ENCODE assay signal across 15 cellular contexts in the genomic region with DNA sequence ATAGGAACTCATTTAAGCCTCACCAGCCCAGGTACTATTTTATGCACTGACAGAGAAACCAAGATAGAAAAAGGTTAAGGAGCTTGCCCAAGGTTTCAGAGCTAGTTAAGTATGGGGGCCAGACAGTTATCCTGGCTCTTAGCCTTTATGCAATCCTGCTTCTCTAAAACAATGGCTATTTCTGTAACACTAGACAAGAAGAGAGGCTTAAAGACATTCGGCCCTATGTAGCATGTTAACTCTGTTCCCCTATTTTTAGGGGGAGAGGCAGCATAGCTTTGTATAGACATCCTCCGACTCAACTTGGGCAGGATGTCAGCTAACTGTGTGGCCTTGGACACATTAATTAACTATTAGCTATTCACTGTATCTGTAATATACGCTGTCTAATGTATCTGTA. TPM values are rescaled to one million over a fixed set of nuclear protein-coding genes. Genes with fewer than 3 reads are reported as not detected.
DNase-seq lines count a peak whose midpoint lies in the region; ATAC-seq and TF ChIP-seq lines count a peak whose summit lies in the region.
"Had no signal": no experiment of that assay in that cellular context is flagged by ENCODE, and none has a peak within 500 bp of the region (broad histone marks: within the 10 kb centered on the region; RNA-seq: fewer than 3 reads in every experiment).

No MANE protein-coding gene starts in this region.

- H3K9me3 Mint-ChIP-seq in activated T-helper 17 cell treated with anti-CD3 and anti-CD28 coated beads, Interleukin-2, amount 50 U/mL, for 72 hours: no peaks in the 10 kb centered on the region
- H3K9me3 Mint-ChIP-seq: CD4-positive, alpha-beta memory T cell; memory B cell had no signal

- no peaks in the 10 kb centered on the region for H3K9me2 ChIP-seq in SK-N-SH

- no peak overlapping the region for H3K4me3 Mint-ChIP-seq in activated T-helper 17 cell treated with anti-CD3 and anti-CD28 coated beads, Interleukin-2, amount 50 U/mL, for 72 hours
- H3K4me3 Mint-ChIP-seq: CD4-positive, alpha-beta memory T cell; memory B cell had no signal

- H3K36me3 Mint-ChIP-seq in activated T-helper 17 cell treated with anti-CD3 and anti-CD28 coated beads, Interleukin-2, amount 50 U/mL, for 72 hours (ENCODE audit: low read depth): no peaks in the 10 kb centered on the region
- H3K36me3 Mint-ChIP-seq: CD4-positive, alpha-beta memory T cell had no signal

- H4K20me1 ChIP-seq in SK-N-SH (ENCODE audit: insufficient read depth) (no peaks in the 10 kb centered on the region), osteoblast (ENCODE audit: insufficient read depth, low read length) (no peaks in the 10 kb centered on the region)

- H3K4me1 Mint-ChIP-seq in activated T-helper 17 cell treated with anti-CD3 and anti-CD28 coated beads, Interleukin-2, amount 50 U/mL, for 72 hours: no peaks in the 10 kb centered on the region
- H3K4me1 Mint-ChIP-seq: CD4-positive, alpha-beta memory T cell had no signal

- DNase-seq in SK-N-SH: no peak
- no peak for DNase-seq in coronary artery (ENCODE audit: low spot score)
- no peak for DNase-seq in osteoblast (ENCODE audit: insufficient read length, low spot score, missing footprints)
- DNase-seq: 8988T; activated effector memory CD4-positive, alpha-beta T cell treated with Interleukin-2 at 50 U/mL for 16 hours; CD4-positive, alpha-beta memory T cell; NK-92 treated with Interleukin-12 subunit alpha and Interleukin-12 subunit beta, amount 100 ng/mL, for 24 hours; stimulated activated naive CD4-positive, alpha-beta T cell treated with Interleukin-2 at 50 U/mL for 16 hours had no signal

- H3K79me2 ChIP-seq in SK-N-SH (ENCODE audit: insufficient read depth) (peaks cover 89% of the 10 kb centered on the region), osteoblast (ENCODE audit: insufficient read depth, low read length) (peaks cover 60% of the 10 kb centered on the region)

- peak overlapping the region; percentile 79 to 100 for H3K27ac ChIP-seq in SK-N-SH (ENCODE audit: low read depth in 2 of 2, low read length in 1 of 2)
- peak overlapping the region; percentile 33 to 83 for H3K27ac ChIP-seq in coronary artery
- peak overlapping the region; percentile 99 for H3K27ac ChIP-seq in osteoblast (ENCODE audit: low read depth, low read length)
- peak overlapping the region; percentile 78 for H3K27ac ChIP-seq in urinary bladder (ENCODE audit: low read depth)
- H3K27ac ChIP-seq: SK-N-MC had no signal

- WGBS in SK-N-SH (ENCODE audit: low lambda C conversion rate): 74% methylated on average over 3 of the region's 3 CpGs
- WGBS in urinary bladder: 32% methylated on average over 3 of the region's 3 CpGs

- TF ChIP-seq CTCF in SK-N-SH (IDR thresholded peaks at IDR 0.05) (no peak), coronary artery (IDR thresholded peaks at IDR 0.05) (no peak), osteoblast (IDR thresholded peaks at IDR 0.05; ENCODE audit: extremely low read depth, low read depth, low read length) (no peak)

- POLR2A ChIA-PET in SK-N-SH (lab: Yijun Ruan, JAX): no interaction called here

- peak overlapping the region; percentile 76 for H3K9ac ChIP-seq in SK-N-SH

- H3K4me1 ChIP-seq in SK-N-SH (ENCODE audit: control insufficient read depth in 1 of 2, insufficient read depth in 2 of 2, low read depth in 1 of 2, low read length in 1 of 2) (peaks cover 37 to 71% of the 10 kb centered on the region in 2 experiments), osteoblast (ENCODE audit: insufficient read depth, low read length) (peaks cover 72% of the 10 kb centered on the region), urinary bladder (ENCODE audit: insufficient read depth) (peaks cover 2% of the 10 kb centered on the region)

- H3K4me2 ChIP-seq in SK-N-SH (peak overlapping the region; percentile 68; the same call in 1 of the 2 replicates), osteoblast (ENCODE audit: insufficient read depth, low read length) (no peak overlapping the region)

- no peak overlapping the region for H2AFZ ChIP-seq in SK-N-SH (ENCODE audit: low read depth)
- no peak overlapping the region for H2AFZ ChIP-seq in osteoblast (ENCODE audit: low read length)

- no peak overlapping the region for H3K27ac Mint-ChIP-seq in activated T-helper 17 cell treated with anti-CD3 and anti-CD28 coated beads, Interleukin-2, amount 50 U/mL, for 72 hours
- H3K27ac Mint-ChIP-seq: CD4-positive, alpha-beta memory T cell had no signal

- H3F3A ChIP-seq in SK-N-SH (replicated peaks; ENCODE audit: insufficient read depth): peaks cover 58% of the 10 kb centered on the region

- TF ChIP-seq RAD21 in SK-N-SH (IDR thresholded peaks at IDR 0.05; ENCODE audit: low read length): no peak

- CTCF ChIA-PET in SK-N-SH (lab: Yijun Ruan, JAX): no interaction called here

- no peaks in the 10 kb centered on the region for H3K27me3 ChIP-seq in SK-N-SH (ENCODE audit: insufficient read depth)
- no peaks in the 10 kb centered on the region for H3K27me3 ChIP-seq in osteoblast (ENCODE audit: insufficient read depth, low read length)

- H3K36me3 ChIP-seq in SK-N-SH (replicated peaks in 1 of 2; ENCODE audit: control insufficient read depth in 1 of 2, insufficient read depth in 2 of 2, low read length in 1 of 2) (peaks cover 0 to 15% of the 10 kb centered on the region in 2 experiments), osteoblast (ENCODE audit: insufficient read depth, low read length) (no peaks in the 10 kb centered on the region), urinary bladder (ENCODE audit: insufficient read depth) (no peaks in the 10 kb centered on the region)

- no peak for ATAC-seq in SK-N-SH treated with all-trans-retinoic acid at 6 μM for 48 hours
- no peak for ATAC-seq in activated T-helper 17 cell treated with anti-CD3 and anti-CD28 coated beads, Interleukin-2, amount 50 U/mL, for 72 hours (replicated peaks)
- ATAC-seq in HG02798 (IDR thresholded peaks at IDR 0.05; ENCODE audit: poor library complexity, unreplicated experiment): no peak
- ATAC-seq in GM18861 (IDR thresholded peaks at IDR 0.05; ENCODE audit: unreplicated experiment): no peak

- no peak for TF ChIP-seq EP300 in SK-N-SH (IDR thresholded peaks at IDR 0.05; ENCODE audit: borderline replicate concordance in 1 of 2, low read depth in 1 of 2, low read length in 1 of 2)

- H3K9me3 ChIP-seq in SK-N-SH (no peaks in the 10 kb centered on the region), osteoblast (ENCODE audit: low read depth, low read length) (no peaks in the 10 kb centered on the region)

- H3K4me3 ChIP-seq in SK-N-SH (ENCODE audit: low read depth in 2 of 2, low read length in 1 of 2) (no peak overlapping the region), coronary artery (no peak overlapping the region), osteoblast (ENCODE audit: insufficient read depth, low read length) (no peak overlapping the region), urinary bladder (ENCODE audit: low read depth, low read length) (no peak overlapping the region)
- H3K4me3 ChIP-seq: SK-N-MC had no signal

- peaks cover 15% of the 10 kb centered on the region for H3K27me3 Mint-ChIP-seq in activated T-helper 17 cell treated with anti-CD3 and anti-CD28 coated beads, Interleukin-2, amount 50 U/mL, for 72 hours
- H3K27me3 Mint-ChIP-seq: memory B cell had no signal

TF ChIP-seq in SK-N-SH treated with all-trans-retinoic acid at 6 μM for 48 hours, 23 proteins besides CTCF, POLR2A, EP300 and RAD21:
- TF ChIP-seq GLIS3 (CRISPR knock-in tag; IDR thresholded peaks at IDR 0.05): no peak
- TF ChIP-seq BACH2 (CRISPR knock-in tag; IDR thresholded peaks at IDR 0.05; ENCODE audit: borderline replicate concordance): no peak
- no peak for TF ChIP-seq CREB5 (CRISPR knock-in tag; IDR thresholded peaks at IDR 0.05; ENCODE audit: low read depth)
- TF ChIP-seq RARB (CRISPR knock-in tag; IDR thresholded peaks at IDR 0.05): no peak
- no peak for TF ChIP-seq PATZ1 (CRISPR knock-in tag; IDR thresholded peaks at IDR 0.05; ENCODE audit: borderline replicate concordance)
TF ChIP-seq in SK-N-SH treated with all-trans-retinoic acid at 6 μM for 48 hours: peak in this region for 0.

RNA-seq across cellular contexts. Expression of gene LHFPL2, which starts 54.6 kb away (rescaled TPM):
- 8.6 and 10.4 TPM in 2 replicates for polyA plus RNA-seq in SK-N-SH (2012; rRNA removed)
- polyA plus RNA-seq in SK-N-SH (2012; cell fraction: cytosol; rRNA removed): 10.1 and 10.4 TPM in 2 replicates
- 8.4 and 14.2 TPM in 2 replicates for polyA plus RNA-seq in SK-N-SH (2012; cell fraction: nucleus; rRNA removed)
- 63.6 and 64.4 TPM in 2 replicates for total RNA-seq in osteoblast
- total RNA-seq in urinary bladder: 146 TPM
- polyA plus RNA-seq in urinary bladder: 19.2 TPM
- total RNA-seq in activated T-helper 17 cell treated with anti-CD3 and anti-CD28 coated beads, Interleukin-2, amount 50 U/mL, for 72 hours: under 1 TPM; 0.05 to 0.95 TPM

Comparison
In these comparisons a context has a peak if more than half of its experiments do, and no peak if none do; other contexts are left out.
1. RNA of gene LHFPL2, which starts 54.6 kb away (total RNA-seq): 146 TPM in urinary bladder (single experiment) and 63.6 to 64.4 TPM in osteoblast; 0.05 to 0.95 TPM in activated T-helper 17 cell treated with anti-CD3 and anti-CD28 coated beads, Interleukin-2, amount 50 U/mL, for 72 hours; every median in the first group is over 10 times any median in the second.
2. Peak in every context shown above with its lines, with median percentiles within 50 percentile points of each other: H3K27ac ChIP-seq.